In genomic region chr12:48925218-48925871, GRCh38 we compare ENCODE assay signal across 8 cellular contexts. TPM values are rescaled to one million over a fixed set of nuclear protein-coding genes. Genes with fewer than 3 reads are reported as not detected.
A peak's percentile ranks its signal among the peaks of the same experiment; 100 is the strongest.
DNase-seq lines count a peak whose midpoint lies in the region; ATAC-seq and FAIRE-seq lines count a peak whose summit lies in the region.

Gene FKBP11, minus strand, starts transcription at chr12:48925492. Its CDS starts 64 bp downstream, at chr12:48925428.

- H3K36me3 ChIP-seq in iPS DF 6.9 (ENCODE audit: control insufficient read depth, insufficient read depth, low read length), result peaks cover 5% of the 10 kb centered on the region; the same call in 1 of the 2 replicates
- peaks cover 0 to 3% of the 10 kb centered on the region in 2 donors for H3K36me3 ChIP-seq in small intestine (ENCODE audit: control insufficient read depth in 2 of 2, insufficient read depth in 2 of 2, low read length in 2 of 2)

- no peaks in the 10 kb centered on the region for H3K9me3 ChIP-seq in iPS DF 6.9 (ENCODE audit: control insufficient read depth, insufficient read depth, low read length)
- no peaks in the 10 kb centered on the region for H3K9me3 ChIP-seq in small intestine (ENCODE audit: control insufficient read depth, low read depth)

- DNase-seq in T follicular helper cell (ENCODE audit: low read depth), result peak; percentile 71
- DNase-seq in amniotic epithelial cell (ENCODE audit: low read depth), result peak; percentile 28
- peak; percentile 37 for DNase-seq in iPS DF 6.9 (ENCODE audit: low read depth, low spot score)
- DNase-seq in small intestine, result peak; percentile 71
- no peak for DNase-seq in NCI-H2196 (lab: John Stamatoyannopoulos, UW; ENCODE audit: unreplicated experiment)
- no peak for DNase-seq in NCI-H2196 treated with DMSO at 0.1 percent for 48 hours (lab: John Stamatoyannopoulos, UW; ENCODE audit: unreplicated experiment)

- FAIRE-seq in small intestine (lab: Jason Lieb, UNC), result no peak

- H3K4me1 ChIP-seq in iPS DF 6.9 (ENCODE audit: control insufficient read depth, insufficient read depth, low read length) (peaks cover 1% of the 10 kb centered on the region; the same call in 1 of the 2 replicates), small intestine (ENCODE audit: control insufficient read depth in 2 of 2, insufficient read depth in 1 of 2, low read depth in 1 of 2, low read length in 1 of 2) (peaks cover 0 to 3% of the 10 kb centered on the region in 2 donors)

- peak within 1 kb of the TSS; percentile 67; the same call in 1 of the 2 replicates for H3K4me3 ChIP-seq in iPS DF 6.9 (ENCODE audit: low read length)
- peak within 1 kb of the TSS; percentile 80 to 81 for H3K4me3 ChIP-seq in small intestine (ENCODE audit: low read depth in 1 of 2, low read length in 2 of 2)

- no CpG with 5 or more reads among the region's 39 CpGs for WGBS in iPS DF 6.9 (ENCODE audit: insufficient coverage, insufficient read length)
- WGBS in small intestine, 3 donors, result 0 to 1% (median 0%) methylated on average over 35 to 39 of the region's 39 CpGs

- H3K27ac ChIP-seq in iPS DF 6.9 (ENCODE audit: low read length) (no peak within 1 kb of the TSS), small intestine (ENCODE audit: low read depth in 1 of 2, low read length in 1 of 2) (peak within 1 kb of the TSS; percentile 43 to 83)

- peak; percentile 82 for ATAC-seq in GM18867 (IDR thresholded peaks at IDR 0.05; ENCODE audit: unreplicated experiment)
- ATAC-seq in HG03039 (IDR thresholded peaks at IDR 0.05; ENCODE audit: unreplicated experiment), result peak; percentile 49

- H3K27me3 ChIP-seq in iPS DF 6.9 (ENCODE audit: control insufficient read depth, insufficient read depth, low read length) (no peaks in the 10 kb centered on the region), small intestine (ENCODE audit: control insufficient read depth in 2 of 2, insufficient read depth in 2 of 2, low read length in 2 of 2) (no peaks in the 10 kb centered on the region)

RNA-seq across cellular contexts. Expression of gene FKBP11, which starts in this region (rescaled TPM):
- 10 to 100 TPM; 22.4 to 82.7 (median 52.4) TPM for polyA plus RNA-seq in small intestine

Comparison
In these comparisons a context has a peak if more than half of its experiments do, and no peak if none do; other contexts are left out.
1. DNase-seq: peak in T follicular helper cell (single experiment), amniotic epithelial cell (single experiment), iPS DF 6.9 (single experiment) and small intestine (single experiment); none in NCI-H2196 (single experiment) and NCI-H2196 treated with DMSO at 0.1 percent for 48 hours (single experiment).